ENCODE assay signal across 12 cellular contexts in genomic region chr2:218782529-218782845, GRCh38. TPM values are rescaled to one million over a fixed set of nuclear protein-coding genes. Genes with fewer than 3 reads are reported as not detected.
DNase-seq lines count a peak whose midpoint lies in the region; ATAC-seq and TF ChIP-seq lines count a peak whose summit lies in the region.
"Had no signal": no experiment of that assay in that cellular context is flagged by ENCODE, and none has a peak within 500 bp of the region (broad histone marks: within the 10 kb centered on the region; RNA-seq: fewer than 3 reads in every experiment).

No MANE protein-coding gene starts in this region.

- H3K9me3 ChIP-seq in parathyroid adenoma (ENCODE audit: control insufficient read depth, low read length) = no peaks in the 10 kb centered on the region
- H3K9me3 ChIP-seq in A673 (ENCODE audit: low read depth, low read length, poor library complexity, severe bottlenecking) = no peaks in the 10 kb centered on the region

- H3K4me2 ChIP-seq in parathyroid adenoma (ENCODE audit: low read length) = peak overlapping the region; percentile 80
- H3K4me2 ChIP-seq: BLaER1 treated with 17β-estradiol and CSF1 and Interleukin-3, amounts not matched to agents 10 nM and 100 nM had no signal

- ATAC-seq in HG02798 (IDR thresholded peaks at IDR 0.05; ENCODE audit: poor library complexity, unreplicated experiment) = no peak
- ATAC-seq: naive thymus-derived CD8-positive, alpha-beta T cell had no signal

- H3K4me3 ChIP-seq in BJ (ENCODE audit: low read depth, low read length) = peak overlapping the region; percentile 61
- peak overlapping the region; percentile 49 to 50 for H3K4me3 ChIP-seq in cardiac fibroblast (replicated peaks in 1 of 2; ENCODE audit: low read depth in 2 of 2, low read length in 2 of 2)
- H3K4me3 ChIP-seq in iPS-11a (ENCODE audit: low read depth, low read length) = peak overlapping the region; percentile 70
- peak overlapping the region; percentile 75 for H3K4me3 ChIP-seq in parathyroid adenoma (ENCODE audit: low read depth, low read length)
- no peak overlapping the region for H3K4me3 ChIP-seq in A673 (ENCODE audit: low read depth, low read length, poor library complexity, severe bottlenecking)
- H3K4me3 ChIP-seq: BLaER1 treated with 17β-estradiol and CSF1 and Interleukin-3, amounts not matched to agents 10 nM and 100 nM had no signal

- H3K4me1 ChIP-seq in parathyroid adenoma = no peaks in the 10 kb centered on the region
- no peaks in the 10 kb centered on the region for H3K4me1 ChIP-seq in A673 (ENCODE audit: insufficient read depth, low read length, poor library complexity, severe bottlenecking)

- no peak overlapping the region for H3K9ac ChIP-seq in parathyroid adenoma
- H3K9ac ChIP-seq: BLaER1 treated with 17β-estradiol and CSF1 and Interleukin-3, amounts not matched to agents 10 nM and 100 nM had no signal

- peak overlapping the region; percentile 98 for H2AFZ ChIP-seq in parathyroid adenoma

- DNase-seq in BJ (ENCODE audit: low read depth) = no peak
- no peak for DNase-seq in cardiac fibroblast (ENCODE audit: low read depth in 2 of 2)
- DNase-seq in NK-92 treated with Interleukin-12 subunit alpha and Interleukin-12 subunit beta, amount 100 ng/mL, for 24 hours (lab: John Stamatoyannopoulos, UW) = no peak
- no peak for DNase-seq in A673 (ENCODE audit: low spot score)
- no peak for DNase-seq in effector CD8-positive, alpha-beta T cell (lab: John Stamatoyannopoulos, UW)
- DNase-seq: naive thymus-derived CD8-positive, alpha-beta T cell; NCI-H187; stimulated activated naive B cell treated with anti-CD40 and anti-IgM and Interleukin-4, amounts not matched to agents 10 μg/mL and 1 μg/mL and 100 μg/mL, for 72 hours had no signal

- H3K36me3 ChIP-seq in BJ (ENCODE audit: control insufficient read depth, insufficient read depth, low read length) = no peaks in the 10 kb centered on the region; the same call in 1 of the 2 replicates
- no peaks in the 10 kb centered on the region for H3K36me3 ChIP-seq in parathyroid adenoma (ENCODE audit: control insufficient read depth, insufficient read depth, low read length)
- no peaks in the 10 kb centered on the region for H3K36me3 ChIP-seq in A673 (ENCODE audit: insufficient read depth, low read length, poor library complexity, severe bottlenecking)

- POLR2A ChIA-PET in BJ (lab: Charles Lee) (no interaction called here), A673 (lab: Charles Lee; ENCODE audit: low non-redundant PET) (no interaction called here)

- TF ChIP-seq CTCF in BJ (IDR thresholded peaks at IDR 0.05; ENCODE audit: insufficient read depth, low read depth, low read length) (no peak), cardiac fibroblast (IDR thresholded peaks at IDR 0.05; ENCODE audit: low read depth, low read length) (no peak), parathyroid adenoma (IDR thresholded peaks at IDR 0.05) (no peak), A673 (conservative IDR thresholded peaks at IDR 0.05; ENCODE audit: low read depth, low read length) (no peak)

- BruUV-seq in A673 (replicated peaks; lab: Mats Ljungman, UMichigan) = no TSS peak

- H3K27ac ChIP-seq in parathyroid adenoma (no peak overlapping the region), A673 (ENCODE audit: low read depth, low read length, poor library complexity, severe bottlenecking) (no peak overlapping the region)
- H3K27ac ChIP-seq: BLaER1 treated with 17β-estradiol and CSF1 and Interleukin-3, amounts not matched to agents 10 nM and 100 nM had no signal

- intact Hi-C loops in A673 (cut with micrococcal nuclease; ENCODE audit: unreplicated experiment) = no loop called here

- H3K27me3 ChIP-seq in BJ (ENCODE audit: control insufficient read depth, insufficient read depth, low read length) (no peaks in the 10 kb centered on the region), parathyroid adenoma (ENCODE audit: control insufficient read depth, insufficient read depth, low read length) (no peaks in the 10 kb centered on the region), A673 (replicated peaks; ENCODE audit: insufficient read depth, low read depth, low read length, poor library complexity) (peaks cover 16% of the 10 kb centered on the region)
- H3K27me3 ChIP-seq: BLaER1 treated with 17β-estradiol and CSF1 and Interleukin-3, amounts not matched to agents 10 nM and 100 nM had no signal

- peaks cover 5% of the 10 kb centered on the region for H3K79me2 ChIP-seq in parathyroid adenoma

- CTCF ChIA-PET in BJ (lab: Yijun Ruan, JAX) = interaction anchor here (0.9 kb wide), 1 partner anchor 65 kb away, joined by 3 read pairs; no protein-coding TSS in a partner anchor
- CTCF ChIA-PET in A673 (lab: Charles Lee) = no interaction called here

RNA-seq across cellular contexts. Expression of gene CYP27A1, which starts 0.5 kb away (rescaled TPM):
- 17.2 and 26.8 TPM in 2 replicates for polyA plus RNA-seq in BJ (2011; rRNA removed)
- 8.5 and 11.2 TPM in 2 replicates for polyA minus RNA-seq in BJ (2011; rRNA and poly(A)+ RNA removed)
- 1.2 TPM in 2 replicates for total RNA-seq in A673 (2021)

RNA-seq across cellular contexts. Expression of gene PRKAG3, which starts 49.1 kb away (rescaled TPM):
- polyA plus RNA-seq in BJ (2011; rRNA removed) = not detected in 2 replicates
- polyA minus RNA-seq in BJ (2011; rRNA and poly(A)+ RNA removed) = not detected in 2 replicates
- total RNA-seq in A673 (2021) = not detected in 2 replicates
- total RNA-seq: naive thymus-derived CD8-positive, alpha-beta T cell had no signal
- polyA plus RNA-seq: naive thymus-derived CD8-positive, alpha-beta T cell had no signal
